In the genomic region with DNA sequence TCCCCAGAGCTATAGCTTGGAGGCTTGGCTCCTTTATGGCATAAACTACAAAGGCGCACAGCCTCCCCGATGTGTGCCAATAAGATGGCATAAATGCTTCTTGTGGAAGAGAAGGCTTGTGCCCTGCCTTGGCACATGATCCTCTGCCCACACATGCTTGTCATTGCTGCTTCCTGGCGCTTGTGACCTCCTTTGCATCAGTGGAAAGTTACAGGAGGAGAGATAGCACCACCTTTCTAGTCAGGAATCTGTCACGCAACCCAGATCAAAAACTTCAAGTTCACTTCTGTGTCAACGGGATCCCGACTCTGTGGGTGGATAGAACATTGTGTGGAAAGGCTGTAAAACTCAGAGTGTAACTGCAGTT, we compare ENCODE assay signal across 9 cellular contexts.
DNase-seq lines count a peak whose midpoint lies in the region; ATAC-seq, FAIRE-seq and TF ChIP-seq lines count a peak whose summit lies in the region.
"Had no signal": no experiment of that assay in that cellular context is flagged by ENCODE, and none has a peak within 500 bp of the region (broad histone marks: within the 10 kb centered on the region; RNA-seq: fewer than 3 reads in every experiment).

No MANE protein-coding gene starts in this region.

- H3K9me3 ChIP-seq in parathyroid adenoma (ENCODE audit: control insufficient read depth, low read length) (no peaks in the 10 kb centered on the region), upper lobe of right lung (no peaks in the 10 kb centered on the region)

- H3K27ac ChIP-seq in parathyroid adenoma (peak overlapping the region; percentile 83), upper lobe of right lung (peak overlapping the region; percentile 45)

- no peak overlapping the region for H3K4me3 ChIP-seq in bronchial epithelial cell (ENCODE audit: low read depth, low read length)
- H3K4me3 ChIP-seq in parathyroid adenoma (ENCODE audit: low read depth, low read length), result no peak overlapping the region
- H3K4me3 ChIP-seq in upper lobe of right lung, result no peak overlapping the region

- H3K27me3 ChIP-seq in bronchial epithelial cell (ENCODE audit: control insufficient read depth, insufficient read depth, low read length) (no peaks in the 10 kb centered on the region), parathyroid adenoma (ENCODE audit: control insufficient read depth, insufficient read depth, low read length) (no peaks in the 10 kb centered on the region), upper lobe of right lung (no peaks in the 10 kb centered on the region)

- H3K4me1 ChIP-seq in parathyroid adenoma (peaks cover 38% of the 10 kb centered on the region), upper lobe of right lung (peaks cover 40% of the 10 kb centered on the region)

- H3K79me2 ChIP-seq in parathyroid adenoma, result no peaks in the 10 kb centered on the region

- intact Hi-C loops in Right ventricle myocardium superior (cut with DNase I) (no loop called here), Right ventricle myocardium inferior (cut with DNase I) (no loop called here), upper lobe of right lung (cut with DNase I) (no loop called here)

- peak; percentile 37 for ATAC-seq in Right ventricle myocardium superior (ENCODE audit: poor library complexity)
- ATAC-seq in Right ventricle myocardium inferior, result no peak
- ATAC-seq in upper lobe of right lung, result peak; percentile 67
- no peak for ATAC-seq in HG03378 (IDR thresholded peaks at IDR 0.05; ENCODE audit: unreplicated experiment)

- TF ChIP-seq CTCF in bronchial epithelial cell (IDR thresholded peaks at IDR 0.05; ENCODE audit: insufficient read depth, low read length, severe bottlenecking) (no peak), parathyroid adenoma (IDR thresholded peaks at IDR 0.05) (no peak), upper lobe of right lung (IDR thresholded peaks at IDR 0.05) (no peak)

- peak; percentile 32 for FAIRE-seq in bronchial epithelial cell (lab: Jason Lieb, UNC)

- no peak overlapping the region for H3K9ac ChIP-seq in parathyroid adenoma

- DNase-seq in Right ventricle myocardium superior (no peak), Right ventricle myocardium inferior (ENCODE audit: missing footprints) (no peak), bronchial epithelial cell (ENCODE audit: low read depth) (peak; percentile 48), upper lobe of right lung (peak; percentile 68), SIG-M5 treated with dmso at 0.1 percent for 504 hours (lab: John Stamatoyannopoulos, UW; ENCODE audit: unreplicated experiment) (no peak), dedifferentiated amniotic fluid mesenchymal stem cell (ENCODE audit: extremely low spot score) (no peak)
- DNase-seq: NCI-H1436 had no signal

- peak overlapping the region; percentile 14 for H3K4me2 ChIP-seq in parathyroid adenoma (ENCODE audit: low read length)

- H3K36me3 ChIP-seq in bronchial epithelial cell (ENCODE audit: control insufficient read depth, insufficient read depth, low read length), result no peaks in the 10 kb centered on the region
- H3K36me3 ChIP-seq in parathyroid adenoma (ENCODE audit: control insufficient read depth, insufficient read depth, low read length), result no peaks in the 10 kb centered on the region
- H3K36me3 ChIP-seq in upper lobe of right lung, result no peaks in the 10 kb centered on the region

- H2AFZ ChIP-seq in parathyroid adenoma, result peak overlapping the region; percentile 55

Comparison
In these comparisons a context has a peak if more than half of its experiments do, and no peak if none do; other contexts are left out.
1. ATAC-seq: peak in Right ventricle myocardium superior (single experiment) and upper lobe of right lung (single experiment); none in Right ventricle myocardium inferior (single experiment) and HG03378 (single experiment).
2. DNase-seq: peak in bronchial epithelial cell (single experiment) and upper lobe of right lung (single experiment); none in Right ventricle myocardium superior (single experiment), Right ventricle myocardium inferior (single experiment), SIG-M5 treated with dmso at 0.1 percent for 504 hours (single experiment) and dedifferentiated amniotic fluid mesenchymal stem cell (single experiment).